14 cellular contexts compared by ENCODE assay signal in the genomic region with DNA sequence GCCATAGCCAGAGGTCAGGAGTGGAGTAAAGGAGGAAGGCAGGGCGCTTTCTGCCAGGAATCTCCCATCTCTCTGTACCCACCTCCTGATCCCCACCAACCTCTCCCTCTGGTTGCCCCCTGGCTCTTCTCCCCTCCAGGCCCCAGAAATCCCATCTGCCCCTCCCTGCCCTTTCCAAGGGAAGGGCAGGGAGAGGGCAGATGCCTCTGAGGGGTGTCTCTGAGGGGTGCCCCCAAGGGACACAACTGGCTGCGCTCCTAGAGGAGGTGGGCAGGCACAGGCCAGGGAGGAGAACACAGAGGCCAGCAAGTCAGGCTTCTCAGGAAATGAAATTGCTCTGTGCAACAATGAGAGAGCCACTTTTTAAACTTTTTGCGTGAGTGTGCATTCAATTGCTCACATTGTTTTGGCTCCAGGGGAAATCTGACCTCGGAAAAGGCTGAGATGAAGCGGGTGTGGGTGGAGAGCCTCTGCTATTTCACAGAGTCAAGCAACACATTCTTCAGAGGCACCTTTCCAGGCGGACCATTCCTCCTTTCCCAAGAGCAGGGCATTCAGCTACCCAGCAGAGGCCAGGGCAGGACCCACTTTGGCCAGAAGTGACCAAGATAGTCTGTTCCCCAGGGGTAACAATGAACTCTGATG.
DNase-seq lines count a peak whose midpoint lies in the region; ATAC-seq, FAIRE-seq and TF ChIP-seq lines count a peak whose summit lies in the region.
"Had no signal": no experiment of that assay in that cellular context is flagged by ENCODE, and none has a peak within 500 bp of the region (broad histone marks: within the 10 kb centered on the region; RNA-seq: fewer than 3 reads in every experiment).

No MANE protein-coding gene starts in this region.

- H3K27me3 ChIP-seq in WERI-Rb-1 (ENCODE audit: insufficient read depth, low read depth, severe bottlenecking), result no peaks in the 10 kb centered on the region
- H3K27me3 ChIP-seq: dorsolateral prefrontal cortex, pancreas had no signal

- no peaks in the 10 kb centered on the region for H3K27me3 Mint-ChIP-seq in nephron (ENCODE audit: low read depth)
- H3K27me3 Mint-ChIP-seq: B cell had no signal

- peak overlapping the region; percentile 9 to 35 (median 30) for H3K4me3 Mint-ChIP-seq in nephron
- H3K4me3 Mint-ChIP-seq: B cell had no signal

- no peaks in the 10 kb centered on the region; the same call in 1 of the 2 replicates for H3K36me3 ChIP-seq in WERI-Rb-1
- H3K36me3 ChIP-seq: pancreas had no signal

- no peaks in the 10 kb centered on the region for H3K9me3 ChIP-seq in WERI-Rb-1 (ENCODE audit: severe bottlenecking)
- H3K9me3 ChIP-seq: pancreas had no signal

- ATAC-seq in GM21619 (IDR thresholded peaks at IDR 0.05; ENCODE audit: unreplicated experiment), result no peak
- ATAC-seq: pancreas had no signal

- no peak overlapping the region for H3K4me3 ChIP-seq in WERI-Rb-1 (ENCODE audit: low read depth, low read length)
- H3K4me3 ChIP-seq: dorsolateral prefrontal cortex, pancreas had no signal

- peaks cover 58% of the 10 kb centered on the region for H3K4me1 Mint-ChIP-seq in nephron

- no peak for FAIRE-seq in frontal cortex (lab: Jason Lieb, UNC)
- FAIRE-seq: pancreas had no signal

- peaks cover 4% of the 10 kb centered on the region for H3K9me3 Mint-ChIP-seq in nephron

- no peak overlapping the region for H3K27ac ChIP-seq in WERI-Rb-1
- H3K27ac ChIP-seq: pancreas had no signal

- TF ChIP-seq CTCF in AG09319 (IDR thresholded peaks at IDR 0.05; ENCODE audit: low read depth, low read length) (no peak), WERI-Rb-1 (IDR thresholded peaks at IDR 0.05; ENCODE audit: low read depth, low read length) (no peak), nephron (IDR thresholded peaks at IDR 0.05; ENCODE audit: unreplicated experiment in 3 of 3) (no peak)

- DNase-seq in AG09319 (ENCODE audit: extremely low read depth, low read depth) (peak; percentile 35), WERI-Rb-1 (peak; percentile 4), fibroblast of gingiva (ENCODE audit: low read depth) (peak; percentile 31), NCI-H345 treated with DMSO at 0.1 percent for 48 hours (lab: John Stamatoyannopoulos, UW; ENCODE audit: unreplicated experiment) (no peak), frontal cortex (ENCODE audit: low spot score in 2 of 2) (no peak), NCI-H2196 (lab: John Stamatoyannopoulos, UW; ENCODE audit: unreplicated experiment) (no peak)
- DNase-seq: KG1, NCI-H446, SIG-M5 had no signal

- peak overlapping the region; percentile 97 to 99 (median 98) for H3K27ac Mint-ChIP-seq in nephron
- H3K27ac Mint-ChIP-seq: B cell had no signal

- peaks cover 34% of the 10 kb centered on the region for H3K36me3 Mint-ChIP-seq in nephron (ENCODE audit: low read depth)

Comparison
In these comparisons a context has a peak if more than half of its experiments do, and no peak if none do; other contexts are left out.
1. DNase-seq: peak in AG09319 (single experiment), WERI-Rb-1 (single experiment) and fibroblast of gingiva (single experiment); none in NCI-H345 treated with DMSO at 0.1 percent for 48 hours (single experiment), frontal cortex (0 of 2) and NCI-H2196 (single experiment).